7 cellular contexts compared by ENCODE assay signal in genomic region chr1:207228987-207229386, GRCh38.
"Had no signal": no experiment of that assay in that cellular context is flagged by ENCODE, and none has a peak within 500 bp of the region (broad histone marks: within the 10 kb centered on the region; RNA-seq: fewer than 3 reads in every experiment).

No MANE protein-coding gene starts in this region.

- H3K9ac ChIP-seq: GM23248 had no signal

- H3K9me3 Mint-ChIP-seq: H9 had no signal

- H2AFZ ChIP-seq: GM23248 had no signal

- FAIRE-seq: H1, H54, HTR-8/SVneo had no signal

- H3K27ac ChIP-seq: GM23248 had no signal

- H3K4me3 ChIP-seq: GM23248 had no signal

- DNase-seq: GM23248, H9, HCEC 1CT, IMR-90 had no signal

- H3K4me3 Mint-ChIP-seq: H9 had no signal
